Comparison of ENCODE assay signal across 16 cellular contexts in genomic region chrX:259692-260355, GRCh38. TPM values are rescaled to one million over a fixed set of nuclear protein-coding genes. Genes with fewer than 3 reads are reported as not detected.
DNase-seq lines count a peak whose midpoint lies in the region; ATAC-seq and TF ChIP-seq lines count a peak whose summit lies in the region.
"Had no signal": no experiment of that assay in that cellular context is flagged by ENCODE, and none has a peak within 500 bp of the region (broad histone marks: within the 10 kb centered on the region; RNA-seq: fewer than 3 reads in every experiment).

No MANE protein-coding gene starts in this region.

- no peak overlapping the region for H3K27ac Mint-ChIP-seq in Calu3 (ENCODE audit: unreplicated experiment)
- H3K27ac Mint-ChIP-seq in activated naive CD8-positive, alpha-beta T cell treated with anti-CD3 and anti-CD28 coated beads, Interleukin-2, amount 10 ng/mL, durations not matched to agents 7 days and 5 days = peak overlapping the region; percentile 22
- H3K27ac Mint-ChIP-seq in naive thymus-derived CD8-positive, alpha-beta T cell = peak overlapping the region in 3 of 10 donors; percentile 41 to 89 (median 62)
- H3K27ac Mint-ChIP-seq: CD8-positive, alpha-beta T cell had no signal

- peak; percentile 67 for DNase-seq in Calu3
- peak; percentile 72 for DNase-seq in H7
- no peak for DNase-seq in activated naive CD8-positive, alpha-beta T cell treated with anti-CD3 and anti-CD28 coated beads, Interleukin-2, amount 10 ng/mL, durations not matched to agents 7 days and 5 days
- DNase-seq in naive thymus-derived CD8-positive, alpha-beta T cell = no peak
- DNase-seq in HPDE6-E6E7 (ENCODE audit: extremely low spot score) = no peak
- DNase-seq in CD1c-positive myeloid dendritic cell (ENCODE audit: extremely low spot score) = no peak
- DNase-seq in RKO (ENCODE audit: low spot score) = no peak
- no peak for DNase-seq in cortex of kidney (lab: John Stamatoyannopoulos, UW)
- DNase-seq: CD8-positive, alpha-beta T cell; hypothalamus; mammary epithelial cell; NCI-H1105 treated with DMSO at 0.1 percent for 48 hours; NCI-H524; nucleus accumbens; substantia nigra; T1000 had no signal

- no peaks in the 10 kb centered on the region for H3K27me3 Mint-ChIP-seq in Calu3 (ENCODE audit: unreplicated experiment)
- H3K27me3 Mint-ChIP-seq in activated naive CD8-positive, alpha-beta T cell treated with anti-CD3 and anti-CD28 coated beads, Interleukin-2, amount 10 ng/mL, durations not matched to agents 7 days and 5 days = no peaks in the 10 kb centered on the region
- no peaks in the 10 kb centered on the region for H3K27me3 Mint-ChIP-seq in naive thymus-derived CD8-positive, alpha-beta T cell

- TF ChIP-seq CTCF in Calu3 (IDR thresholded peaks at IDR 0.05; ENCODE audit: unreplicated experiment) = no peak

- BruUV-seq in Calu3 (replicated peaks; lab: Mats Ljungman, UMichigan) = TSS peak; percentile 80

- no peak overlapping the region for H3K4me3 ChIP-seq in H7 (ENCODE audit: insufficient read depth, low read depth, low read length)

- no peaks in the 10 kb centered on the region for H3K9me3 Mint-ChIP-seq in Calu3 (ENCODE audit: low read depth, unreplicated experiment)
- H3K9me3 Mint-ChIP-seq in activated naive CD8-positive, alpha-beta T cell treated with anti-CD3 and anti-CD28 coated beads, Interleukin-2, amount 10 ng/mL, durations not matched to agents 7 days and 5 days = no peaks in the 10 kb centered on the region
- no peaks in the 10 kb centered on the region for H3K9me3 Mint-ChIP-seq in naive thymus-derived CD8-positive, alpha-beta T cell
- H3K9me3 Mint-ChIP-seq: CD8-positive, alpha-beta T cell had no signal

- peak overlapping the region; percentile 51 for H3K4me3 Mint-ChIP-seq in Calu3 (ENCODE audit: low read depth, unreplicated experiment)
- peak overlapping the region; percentile 22 for H3K4me3 Mint-ChIP-seq in activated naive CD8-positive, alpha-beta T cell treated with anti-CD3 and anti-CD28 coated beads, Interleukin-2, amount 10 ng/mL, durations not matched to agents 7 days and 5 days
- H3K4me3 Mint-ChIP-seq in naive thymus-derived CD8-positive, alpha-beta T cell = peak overlapping the region in 9 of 10 donors; percentile 17 to 62 (median 50)
- H3K4me3 Mint-ChIP-seq: CD8-positive, alpha-beta T cell had no signal

- peak; percentile 47 for ATAC-seq in activated naive CD8-positive, alpha-beta T cell treated with anti-CD3 and anti-CD28 coated beads, Interleukin-2, amount 10 ng/mL, durations not matched to agents 7 days and 5 days (ENCODE audit: low read depth)
- ATAC-seq in naive thymus-derived CD8-positive, alpha-beta T cell = no peak
- ATAC-seq: CD8-positive, alpha-beta T cell had no signal

- H3K27me3 ChIP-seq in H7 (ENCODE audit: control insufficient read depth, insufficient read depth, low read length) = no peaks in the 10 kb centered on the region

- peaks cover 23% of the 10 kb centered on the region for H3K4me1 Mint-ChIP-seq in Calu3 (ENCODE audit: low read depth, unreplicated experiment)
- no peaks in the 10 kb centered on the region for H3K4me1 Mint-ChIP-seq in activated naive CD8-positive, alpha-beta T cell treated with anti-CD3 and anti-CD28 coated beads, Interleukin-2, amount 10 ng/mL, durations not matched to agents 7 days and 5 days
- H3K4me1 Mint-ChIP-seq in naive thymus-derived CD8-positive, alpha-beta T cell = peaks cover 0 to 10% (median 3%) of the 10 kb centered on the region in 4 donors

- CTCF ChIA-PET in Calu3 (lab: Charles Lee) = no interaction called here

- intact Hi-C loops in Calu3 (cut with micrococcal nuclease; ENCODE audit: unreplicated experiment) = no loop called here

- POLR2A ChIA-PET in activated naive CD8-positive, alpha-beta T cell treated with anti-CD3 and anti-CD28 coated beads, Interleukin-2, amount 10 ng/mL, durations not matched to agents 7 days and 5 days (lab: Charles Lee) = no interaction called here
- POLR2A ChIA-PET in naive thymus-derived CD8-positive, alpha-beta T cell (lab: Charles Lee) = no interaction called here

- H3K36me3 Mint-ChIP-seq in Calu3 (ENCODE audit: insufficient read depth, unreplicated experiment) = peaks cover 15% of the 10 kb centered on the region
- no peaks in the 10 kb centered on the region for H3K36me3 Mint-ChIP-seq in activated naive CD8-positive, alpha-beta T cell treated with anti-CD3 and anti-CD28 coated beads, Interleukin-2, amount 10 ng/mL, durations not matched to agents 7 days and 5 days
- H3K36me3 Mint-ChIP-seq in naive thymus-derived CD8-positive, alpha-beta T cell = no peaks in the 10 kb centered on the region
- H3K36me3 Mint-ChIP-seq: CD8-positive, alpha-beta T cell had no signal

- H3K36me3 ChIP-seq in H7 (replicated peaks; ENCODE audit: control insufficient read depth, insufficient read depth, low read length) = no peaks in the 10 kb centered on the region

RNA-seq across cellular contexts. Expression of gene PLCXD1, which starts 21.4 kb away (rescaled TPM):
- total RNA-seq in Calu3 (2022) = 19.1 and 23.2 TPM in 2 replicates
- 86.3 and 92.0 TPM in 2 replicates for total RNA-seq in H7 (2014; rRNA removed; shearing (Covaris generic))
- 10 to 100 TPM; 57.3 to 61.2 TPM for total RNA-seq in activated naive CD8-positive, alpha-beta T cell treated with anti-CD3 and anti-CD28 coated beads, Interleukin-2, amount 10 ng/mL, durations not matched to agents 7 days and 5 days
- total RNA-seq in naive thymus-derived CD8-positive, alpha-beta T cell = 10 to 100 TPM; 18.7 to 19.2 TPM
- polyA plus RNA-seq in naive thymus-derived CD8-positive, alpha-beta T cell = 1 to 10 TPM; 2.7 to 9.2 (median 4.2) TPM

RNA-seq across cellular contexts. Expression of gene GTPBP6, which starts 58.8 kb away (rescaled TPM):
- total RNA-seq in Calu3 (2022) = 30.2 and 32.9 TPM in 2 replicates
- total RNA-seq in H7 (2014; rRNA removed; shearing (Covaris generic)) = 38.4 and 48.9 TPM in 2 replicates
- 10 to 100 TPM; 63.1 to 64.5 TPM for total RNA-seq in activated naive CD8-positive, alpha-beta T cell treated with anti-CD3 and anti-CD28 coated beads, Interleukin-2, amount 10 ng/mL, durations not matched to agents 7 days and 5 days
- total RNA-seq in naive thymus-derived CD8-positive, alpha-beta T cell = 100 to 1,000 TPM in 1 of 2 experiments, 10 to 100 TPM in 1; 98.5 to 101 TPM
- polyA plus RNA-seq in naive thymus-derived CD8-positive, alpha-beta T cell = 10 to 100 TPM; 37.2 to 62.7 (median 45.6) TPM

Comparison
In these comparisons a context has a peak if more than half of its experiments do, and no peak if none do; other contexts are left out.
1. DNase-seq: peak in Calu3 (single experiment) and H7 (single experiment); none in activated naive CD8-positive, alpha-beta T cell treated with anti-CD3 and anti-CD28 coated beads, Interleukin-2, amount 10 ng/mL, durations not matched to agents 7 days and 5 days (single experiment), naive thymus-derived CD8-positive, alpha-beta T cell (0 of 10), HPDE6-E6E7 (single experiment), CD1c-positive myeloid dendritic cell (single experiment), RKO (single experiment) and cortex of kidney (single experiment).
2. Peak in every context shown above with its lines, with median percentiles within 50 percentile points of each other: H3K4me3 Mint-ChIP-seq.